Comparison of ENCODE assay signal across 1 cellular context in the genomic region with DNA sequence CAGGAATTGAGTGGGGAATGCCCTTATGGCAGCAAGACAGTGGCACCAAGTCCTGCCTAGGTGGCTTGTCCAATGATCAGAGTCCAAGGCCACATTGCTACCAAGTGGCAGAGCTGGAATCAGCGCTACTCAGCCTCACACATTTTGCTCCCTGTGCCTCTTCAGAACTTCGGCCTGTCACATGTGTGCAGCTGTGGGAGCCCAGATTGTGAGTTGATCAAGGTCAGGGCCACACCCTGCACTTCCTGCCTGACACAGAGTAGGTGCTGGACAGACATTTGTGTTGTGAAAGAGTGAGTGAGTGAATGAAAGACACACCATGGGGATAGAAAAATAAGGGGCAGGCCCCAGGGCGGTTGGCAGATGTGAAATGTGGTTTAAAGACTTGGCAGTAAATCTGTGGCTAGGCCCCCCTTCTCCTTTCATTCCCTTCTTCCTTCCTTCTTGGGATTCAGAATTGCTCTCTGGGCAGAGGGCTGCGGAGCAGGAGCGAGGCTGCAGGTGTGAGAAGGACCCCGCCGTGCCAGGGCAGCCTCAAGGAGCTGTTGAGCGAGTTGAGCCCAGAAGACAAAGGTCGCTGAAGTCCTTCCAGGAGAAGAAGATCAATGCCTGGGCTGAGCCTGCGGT.
TF ChIP-seq lines count a peak whose summit lies in the region.

No MANE protein-coding gene starts in this region.

TF ChIP-seq in HepG2, 621 proteins besides CTCF, POLR2A, EP300 and RAD21 (continued from another document and continues in another):
- peak; percentile 55; the same call in 1 of the 2 replicates for TF ChIP-seq RXRB (CRISPR knock-in tag; IDR thresholded peaks at IDR 0.05; ENCODE audit: borderline replicate concordance)
- peak; percentile 63; the same call in 1 of the 2 replicates for TF ChIP-seq HDAC1 (CRISPR knock-in tag; IDR thresholded peaks at IDR 0.05)
- TF ChIP-seq HOMEZ (CRISPR knock-in tag; IDR thresholded peaks at IDR 0.05; ENCODE audit: low read depth) = 0 out of 2 replicates have a peak, but pooled peaks have one; percentile 45
- no peak; the same call in 1 of the 2 replicates for TF ChIP-seq MXD4 (CRISPR knock-in tag; IDR thresholded peaks at IDR 0.05)
- TF ChIP-seq THAP11 (CRISPR knock-in tag; IDR thresholded peaks at IDR 0.05) = peak; percentile 39; the same call in 1 of the 2 replicates
- TF ChIP-seq PTBP1 (IDR thresholded peaks at IDR 0.05; ENCODE audit: low read depth, low read length, poor library complexity, severe bottlenecking) = no peak
- no peak for TF ChIP-seq MAFK (conservative IDR thresholded peaks at IDR 0.05 in 1 of 2, IDR thresholded peaks at IDR 0.05 in 1 of 2; ENCODE audit: low read length in 2 of 2)
- peak; percentile 75 for TF ChIP-seq TFE3 (CRISPR knock-in tag; IDR thresholded peaks at IDR 0.05)
- TF ChIP-seq CSRNP1 (CRISPR knock-in tag; IDR thresholded peaks at IDR 0.05) = no peak
- TF ChIP-seq CENPT (CRISPR knock-in tag; IDR thresholded peaks at IDR 0.05; ENCODE audit: low read depth) = no peak
- TF ChIP-seq NFE2L1 (CRISPR knock-in tag; IDR thresholded peaks at IDR 0.05; ENCODE audit: borderline replicate concordance) = no peak
- no peak for TF ChIP-seq PHF20 (CRISPR knock-in tag; IDR thresholded peaks at IDR 0.05)
- TF ChIP-seq ZNF564 (CRISPR knock-in tag; IDR thresholded peaks at IDR 0.05) = no peak
- no peak for TF ChIP-seq ZNF350 (CRISPR knock-in tag; IDR thresholded peaks at IDR 0.05; ENCODE audit: borderline replicate concordance, low read depth)
- no peak for TF ChIP-seq HBP1 (CRISPR knock-in tag; IDR thresholded peaks at IDR 0.05; ENCODE audit: low read depth)
- TF ChIP-seq ZBTB21 (CRISPR knock-in tag; IDR thresholded peaks at IDR 0.05) = no peak
- peak; percentile 38; the same call in 1 of the 2 replicates for TF ChIP-seq MTA1 (CRISPR knock-in tag; IDR thresholded peaks at IDR 0.05; ENCODE audit: borderline replicate concordance)
- TF ChIP-seq ZNF777 (CRISPR knock-in tag; IDR thresholded peaks at IDR 0.05) = no peak
- TF ChIP-seq KDM6A (CRISPR knock-in tag; IDR thresholded peaks at IDR 0.05; ENCODE audit: low read depth) = 0 out of 2 replicates have a peak, but pooled peaks have one; percentile 23
- TF ChIP-seq ZFX (CRISPR knock-in tag; IDR thresholded peaks at IDR 0.05; ENCODE audit: low read depth) = peak; percentile 48
- no peak for TF ChIP-seq BORCS8-MEF2B (CRISPR knock-in tag; IDR thresholded peaks at IDR 0.05)
- no peak for TF ChIP-seq ATF7-NPFF (CRISPR knock-in tag; IDR thresholded peaks at IDR 0.05; ENCODE audit: low read depth)
- TF ChIP-seq MIXL1 (CRISPR knock-in tag; IDR thresholded peaks at IDR 0.05) = peak; percentile 38; the same call in 1 of the 2 replicates
- no peak for TF ChIP-seq SMAD3 (CRISPR knock-in tag; IDR thresholded peaks at IDR 0.05)
- TF ChIP-seq SNRNP70 (IDR thresholded peaks at IDR 0.05; ENCODE audit: low read depth, low read length) = no peak
- peak; percentile 26; the same call in 1 of the 2 replicates for TF ChIP-seq FOXK1 (CRISPR knock-in tag; IDR thresholded peaks at IDR 0.05; ENCODE audit: borderline replicate concordance, low read depth)
- no peak for TF ChIP-seq TAF1 (CRISPR knock-in tag; IDR thresholded peaks at IDR 0.05)
- peak; percentile 39; the same call in 1 of the 2 replicates for TF ChIP-seq SPEN (CRISPR knock-in tag; IDR thresholded peaks at IDR 0.05; ENCODE audit: low read depth)
- TF ChIP-seq, protein P1, sequence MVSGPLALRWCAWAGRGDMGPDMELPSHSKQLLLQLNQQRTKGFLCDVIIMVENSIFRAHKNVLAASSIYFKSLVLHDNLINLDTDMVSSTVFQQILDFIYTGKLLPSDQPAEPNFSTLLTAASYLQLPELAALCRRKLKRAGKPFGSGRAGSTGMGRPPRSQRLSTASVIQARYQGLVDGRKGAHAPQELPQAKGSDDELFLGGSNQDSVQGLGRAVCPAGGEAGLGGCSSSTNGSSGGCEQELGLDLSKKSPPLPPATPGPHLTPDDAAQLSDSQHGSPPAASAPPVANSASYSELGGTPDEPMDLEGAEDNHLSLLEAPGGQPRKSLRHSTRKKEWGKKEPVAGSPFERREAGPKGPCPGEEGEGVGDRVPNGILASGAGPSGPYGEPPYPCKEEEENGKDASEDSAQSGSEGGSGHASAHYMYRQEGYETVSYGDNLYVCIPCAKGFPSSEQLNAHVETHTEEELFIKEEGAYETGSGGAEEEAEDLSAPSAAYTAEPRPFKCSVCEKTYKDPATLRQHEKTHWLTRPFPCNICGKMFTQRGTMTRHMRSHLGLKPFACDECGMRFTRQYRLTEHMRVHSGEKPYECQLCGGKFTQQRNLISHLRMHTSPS (CRISPR knock-in tag; IDR thresholded peaks at IDR 0.05; ENCODE audit: low read depth) = peak; percentile 57
- 0 out of 2 replicates have a peak, but pooled peaks have one; percentile 21 for TF ChIP-seq KAT8 (CRISPR knock-in tag; IDR thresholded peaks at IDR 0.05)
- no peak for TF ChIP-seq ADNP (CRISPR knock-in tag; IDR thresholded peaks at IDR 0.05)
- TF ChIP-seq RFX5 (IDR thresholded peaks at IDR 0.05; ENCODE audit: low read depth, low read length) = no peak
- TF ChIP-seq KDM3A (CRISPR knock-in tag; IDR thresholded peaks at IDR 0.05; ENCODE audit: low read depth) = peak; percentile 65; the same call in 1 of the 2 replicates
- no peak for TF ChIP-seq KDM1A (CRISPR knock-in tag; IDR thresholded peaks at IDR 0.05)
- no peak for TF ChIP-seq SOX13 (IDR thresholded peaks at IDR 0.05)
- peak in 1 of 2 experiments; percentile 49; a peak in 1 of 4 replicates for TF ChIP-seq SOX13 (CRISPR knock-in tag; conservative IDR thresholded peaks at IDR 0.05 in 1 of 2, IDR thresholded peaks at IDR 0.05 in 1 of 2)
- TF ChIP-seq, protein P2, sequence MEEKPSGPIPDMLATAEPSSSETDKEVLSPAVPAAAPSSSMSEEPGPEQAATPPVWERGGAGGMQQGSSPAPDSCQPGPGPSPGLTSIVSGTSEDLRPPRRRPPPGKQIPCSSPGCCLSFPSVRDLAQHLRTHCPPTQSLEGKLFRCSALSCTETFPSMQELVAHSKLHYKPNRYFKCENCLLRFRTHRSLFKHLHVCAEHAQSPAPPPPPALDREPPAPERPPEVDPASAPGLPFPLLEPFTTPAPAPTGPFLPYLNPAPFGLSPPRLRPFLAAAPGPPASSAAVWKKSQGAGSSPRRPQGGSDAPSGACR (CRISPR knock-in tag; IDR thresholded peaks at IDR 0.05) = no peak
- no peak for TF ChIP-seq ZNF296 (CRISPR knock-in tag; conservative IDR thresholded peaks at IDR 0.05)
- 0 out of 2 replicates have a peak, but pooled peaks have one; percentile 38 for TF ChIP-seq HMG20B (CRISPR knock-in tag; conservative IDR thresholded peaks at IDR 0.05)
- TF ChIP-seq ZNF574 (CRISPR knock-in tag; IDR thresholded peaks at IDR 0.05) = 0 out of 2 replicates have a peak, but pooled peaks have one; percentile 18
- no peak for TF ChIP-seq ZNF850 (CRISPR knock-in tag; conservative IDR thresholded peaks at IDR 0.05)
- TF ChIP-seq DMAP1 (CRISPR knock-in tag; IDR thresholded peaks at IDR 0.05) = 0 out of 2 replicates have a peak, but pooled peaks have one; percentile 38
- TF ChIP-seq ZNF256 (CRISPR knock-in tag; conservative IDR thresholded peaks at IDR 0.05) = no peak
- TF ChIP-seq TEAD3 (CRISPR knock-in tag; optimal IDR thresholded peaks at IDR 0.05; ENCODE audit: borderline replicate concordance) = peak; percentile 39
- TF ChIP-seq MIER3 (CRISPR knock-in tag; IDR thresholded peaks at IDR 0.05; ENCODE audit: borderline replicate concordance) = peak; percentile 69; the same call in 1 of the 2 replicates
- TF ChIP-seq NR2F6 (IDR thresholded peaks at IDR 0.05) = no peak
- peak; percentile 63 for TF ChIP-seq NR2F6 (CRISPR knock-in tag; IDR thresholded peaks at IDR 0.05)
- no peak for TF ChIP-seq MEIS1 (CRISPR knock-in tag; IDR thresholded peaks at IDR 0.05; ENCODE audit: borderline replicate concordance)
- TF ChIP-seq PAXIP1 (CRISPR knock-in tag; conservative IDR thresholded peaks at IDR 0.05) = peak; percentile 41
